1 cellular context compared by ENCODE assay signal in genomic region chr22:41810022-41810421, GRCh38.
A peak's percentile ranks its signal among the peaks of the same experiment; 100 is the strongest.
TF ChIP-seq lines count a peak whose summit lies in the region.

No MANE protein-coding gene starts in this region.

TF ChIP-seq in HepG2, 621 proteins besides CTCF, POLR2A, EP300 and RAD21:
- TF ChIP-seq ZNF317 (CRISPR knock-in tag; IDR thresholded peaks at IDR 0.05): no peak
- peak; percentile 74 for TF ChIP-seq ZNF263 (CRISPR knock-in tag; IDR thresholded peaks at IDR 0.05)
- TF ChIP-seq ISL2 (CRISPR knock-in tag; IDR thresholded peaks at IDR 0.05): no peak
- no peak for TF ChIP-seq SKI (IDR thresholded peaks at IDR 0.05; ENCODE audit: partially characterized antibody)
